11 cellular contexts compared by ENCODE assay signal in the genomic region with DNA sequence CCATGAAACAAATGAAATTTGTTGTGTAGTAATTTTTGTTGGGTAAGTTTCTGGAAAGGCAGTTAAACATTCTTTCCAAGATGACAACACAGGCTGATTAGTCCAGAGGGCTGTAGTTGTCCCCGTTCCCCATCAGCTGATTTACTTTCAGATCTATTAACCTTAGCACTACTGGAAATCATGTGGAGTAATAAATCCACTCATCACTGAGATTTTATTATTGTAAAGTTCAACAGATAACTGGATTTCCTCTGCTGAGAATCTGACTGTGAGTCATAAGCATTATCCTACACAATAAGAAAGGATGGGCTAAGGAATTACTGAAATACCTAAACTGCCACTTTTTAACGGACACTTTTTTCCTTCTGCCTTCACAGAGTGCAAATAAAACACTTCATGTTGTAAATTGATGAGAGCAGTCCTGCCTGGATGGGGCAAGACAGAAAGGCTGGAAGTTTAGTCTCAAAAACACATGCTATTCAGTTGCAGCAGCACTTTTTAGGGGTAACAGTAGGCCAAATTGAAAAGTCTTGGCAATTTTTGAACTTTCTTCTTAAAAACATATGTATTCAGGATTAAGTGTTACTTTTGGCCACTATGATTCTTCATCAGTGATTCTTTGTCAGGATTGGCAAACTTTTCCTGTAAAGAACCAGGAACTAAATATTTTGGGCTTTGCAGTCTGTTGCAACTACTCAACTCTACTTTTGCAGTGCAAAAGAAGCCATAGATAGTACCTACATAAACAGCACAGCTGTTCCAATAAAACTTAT. TPM values are rescaled to one million over a fixed set of nuclear protein-coding genes. Genes with fewer than 3 reads are reported as not detected.
DNase-seq lines count a peak whose midpoint lies in the region; ATAC-seq, FAIRE-seq and TF ChIP-seq lines count a peak whose summit lies in the region.
"Had no signal": no experiment of that assay in that cellular context is flagged by ENCODE, and none has a peak within 500 bp of the region (broad histone marks: within the 10 kb centered on the region; RNA-seq: fewer than 3 reads in every experiment).

No MANE protein-coding gene starts in this region.

- TF ChIP-seq CTCF in endothelial cell of umbilical vein (IDR thresholded peaks at IDR 0.05; ENCODE audit: extremely low read depth in 1 of 2, insufficient read depth in 1 of 2, low read depth in 1 of 2, low read length in 2 of 2) (no peak), MM.1S (IDR thresholded peaks at IDR 0.05; ENCODE audit: low read length) (no peak)

- CTCF ChIA-PET in endothelial cell of umbilical vein (lab: Charles Lee), result interaction anchor here (1.2 to 2.5 kb wide), 5 partner anchors 8 to 43 kb away, joined by 4 to 21 read pairs (median 8); no protein-coding TSS in a partner anchor

- H3K9ac ChIP-seq in endothelial cell of umbilical vein (replicated peaks; ENCODE audit: extremely low read depth, insufficient read depth, low read length) (peak overlapping the region; percentile 39), MM.1S (ENCODE audit: low read length) (no peak overlapping the region)

- H3K4me3 ChIP-seq in endothelial cell of umbilical vein (replicated peaks in 1 of 3; ENCODE audit: insufficient read depth in 1 of 3, low read depth in 1 of 3, low read length in 3 of 3) (no peak overlapping the region), muscle layer of duodenum (ENCODE audit: low read depth in 1 of 2, low read length in 2 of 2) (peak overlapping the region; percentile 38 to 43), MM.1S (ENCODE audit: low read length) (no peak overlapping the region)
- H3K4me3 ChIP-seq: BLaER1 treated with 17β-estradiol and CSF1 and Interleukin-3, amounts not matched to agents 10 nM and 100 nM had no signal

- H4K20me1 ChIP-seq in endothelial cell of umbilical vein (replicated peaks; ENCODE audit: control insufficient read depth, extremely low read depth, insufficient read depth, low read length) (no peaks in the 10 kb centered on the region), MM.1S (ENCODE audit: insufficient read depth, low read length) (no peaks in the 10 kb centered on the region)
- H4K20me1 ChIP-seq: BLaER1 treated with 17β-estradiol and CSF1 and Interleukin-3, amounts not matched to agents 10 nM and 100 nM had no signal

- H3K36me3 ChIP-seq in endothelial cell of umbilical vein (ENCODE audit: control insufficient read depth in 2 of 2, extremely low read depth in 1 of 2, insufficient read depth in 2 of 2, low read length in 2 of 2) (peaks cover 0 to 2% of the 10 kb centered on the region in 2 experiments), muscle layer of duodenum (ENCODE audit: control insufficient read depth in 1 of 2, insufficient read depth in 2 of 2, low read length in 2 of 2) (no peaks in the 10 kb centered on the region), MM.1S (replicated peaks; ENCODE audit: insufficient read depth, low read length) (no peaks in the 10 kb centered on the region)
- H3K36me3 ChIP-seq: BLaER1 treated with 17β-estradiol and CSF1 and Interleukin-3, amounts not matched to agents 10 nM and 100 nM had no signal

- peak overlapping the region; percentile 59 for H3K4me2 ChIP-seq in endothelial cell of umbilical vein (ENCODE audit: insufficient read depth, low read length)
- H3K4me2 ChIP-seq in MM.1S (ENCODE audit: low read depth, low read length), result no peak overlapping the region

- H3K79me2 ChIP-seq in endothelial cell of umbilical vein (ENCODE audit: control insufficient read depth, insufficient read depth, low read length), result peaks cover 79% of the 10 kb centered on the region
- H3K79me2 ChIP-seq in MM.1S (ENCODE audit: low read length), result no peaks in the 10 kb centered on the region

- BruUV-seq in endothelial cell of umbilical vein (replicated peaks; lab: Mats Ljungman, UMichigan), result no TSS peak

- dilution Hi-C loops in endothelial cell of umbilical vein (cut with MboI; ENCODE audit: extremely low pct_ligation_motif_present, low sequenced_read_pairs), result no loop called here

- peaks cover 20% of the 10 kb centered on the region for H3F3A ChIP-seq in MM.1S (ENCODE audit: insufficient read depth, low read length)

- TF ChIP-seq POLR2A in endothelial cell of umbilical vein (IDR thresholded peaks at IDR 0.05; ENCODE audit: low read depth, low read length), result no peak

- peak overlapping the region; percentile 66 for H3K27ac ChIP-seq in endothelial cell of umbilical vein (ENCODE audit: insufficient read depth, low read depth, low read length)
- peak overlapping the region; percentile 89 for H3K27ac ChIP-seq in muscle layer of duodenum (ENCODE audit: low read length)
- no peak overlapping the region for H3K27ac ChIP-seq in MM.1S (ENCODE audit: low read length)

- no peak overlapping the region for H2AFZ ChIP-seq in endothelial cell of umbilical vein (ENCODE audit: low read depth, low read length)
- no peak overlapping the region for H2AFZ ChIP-seq in MM.1S (ENCODE audit: low read length)

- POLR2A ChIA-PET in endothelial cell of umbilical vein (lab: Charles Lee), result interaction anchor here (2.5 kb wide), 1 partner anchor 10 kb away, joined by 11 read pairs; no protein-coding TSS in a partner anchor

- peak; percentile 58 for ATAC-seq in Right ventricle myocardium inferior
- no peak for ATAC-seq in HG02852 (IDR thresholded peaks at IDR 0.05; ENCODE audit: unreplicated experiment)

- no peak for DNase-seq in Right ventricle myocardium inferior (ENCODE audit: missing footprints)
- no peak for DNase-seq in cardiac septum (ENCODE audit: low spot score)
- peak; percentile 75 for DNase-seq in endothelial cell of umbilical vein (ENCODE audit: low read depth, low spot score)
- no peak for DNase-seq in NK-92 treated with Interleukin-12 subunit alpha and Interleukin-12 subunit beta, amount 100 ng/mL, for 24 hours (lab: John Stamatoyannopoulos, UW)
- DNase-seq in H4 (ENCODE audit: low spot score), result no peak
- no peak for DNase-seq in MM.1S
- DNase-seq: NCI-H1048, nephron progenitor cell had no signal

- H3K9me1 ChIP-seq in endothelial cell of umbilical vein (replicated peaks; ENCODE audit: control insufficient read depth, extremely low read depth, insufficient read depth, low read length), result no peaks in the 10 kb centered on the region

- H3K27me3 ChIP-seq in endothelial cell of umbilical vein (ENCODE audit: control insufficient read depth in 2 of 2, insufficient read depth in 2 of 2, low read length in 2 of 2) (no peaks in the 10 kb centered on the region), muscle layer of duodenum (ENCODE audit: low read depth, low read length) (no peaks in the 10 kb centered on the region), MM.1S (replicated peaks; ENCODE audit: insufficient read depth, low read length) (peaks cover 4% of the 10 kb centered on the region; the same call in 1 of the 2 replicates)

- intact Hi-C loops in Right ventricle myocardium inferior (cut with DNase I) (no loop called here), cardiac septum (cut with DNase I) (no loop called here), endothelial cell of umbilical vein (cut with micrococcal nuclease) (no loop called here)

- no peaks in the 10 kb centered on the region for H3K9me3 ChIP-seq in endothelial cell of umbilical vein (replicated peaks; ENCODE audit: control insufficient read depth, insufficient read depth, low read length)
- no peaks in the 10 kb centered on the region for H3K9me3 ChIP-seq in muscle layer of duodenum (ENCODE audit: control insufficient read depth in 1 of 2, low read length in 2 of 2)
- no peaks in the 10 kb centered on the region for H3K9me3 ChIP-seq in MM.1S (replicated peaks; ENCODE audit: insufficient read depth, low read length)
- H3K9me3 ChIP-seq: BLaER1 treated with 17β-estradiol and CSF1 and Interleukin-3, amounts not matched to agents 10 nM and 100 nM had no signal

- H3K4me1 ChIP-seq in endothelial cell of umbilical vein (ENCODE audit: control insufficient read depth, extremely low read depth, insufficient read depth, low read length), result peaks cover 96% of the 10 kb centered on the region
- peaks cover 55% of the 10 kb centered on the region in 2 donors for H3K4me1 ChIP-seq in muscle layer of duodenum (ENCODE audit: control insufficient read depth in 1 of 2, insufficient read depth in 2 of 2, low read length in 2 of 2)
- peaks cover 30% of the 10 kb centered on the region for H3K4me1 ChIP-seq in MM.1S (ENCODE audit: low read length)

- no peak for FAIRE-seq in endothelial cell of umbilical vein (lab: Jason Lieb, UNC)

- no peaks in the 10 kb centered on the region for H3K9me2 ChIP-seq in MM.1S (replicated peaks; ENCODE audit: insufficient read depth, low read length)

TF ChIP-seq in endothelial cell of umbilical vein, 7 proteins besides CTCF, POLR2A, EP300 and RAD21:
- TF ChIP-seq FOS (IDR thresholded peaks at IDR 0.05; ENCODE audit: borderline replicate concordance, insufficient read depth, low read length), result peak; percentile 44
- TF ChIP-seq MYC (IDR thresholded peaks at IDR 0.05; ENCODE audit: low read depth, low read length), result no peak
- TF ChIP-seq JUN (IDR thresholded peaks at IDR 0.05; ENCODE audit: borderline replicate concordance, insufficient read depth, insufficient read length, low read depth), result peak; percentile 57
- TF ChIP-seq POLR2AphosphoS5 (IDR thresholded peaks at IDR 0.05; ENCODE audit: insufficient read depth, low read depth, low read length), result peak; percentile 12

RNA-seq across cellular contexts. Expression of a gene that starts 7.1 kb away (rescaled TPM):
- total RNA-seq in Right ventricle myocardium inferior (194 TPM), cardiac septum (191 TPM), endothelial cell of umbilical vein (138 and 170 TPM in 2 replicates)
- polyA plus RNA-seq in endothelial cell of umbilical vein, result 133 and 153 TPM in 2 replicates
- 149 and 161 TPM in 2 replicates for polyA plus RNA-seq in endothelial cell of umbilical vein (2011; cell fraction: cytosol; rRNA removed)
- polyA plus RNA-seq in endothelial cell of umbilical vein (2011; cell fraction: nucleus; rRNA removed), result 72.7 and 88.0 TPM in 2 replicates
- polyA plus RNA-seq in endothelial cell of umbilical vein (2012), result 142 and 165 TPM in 2 replicates
- 165 and 168 TPM in 2 replicates for polyA minus RNA-seq in endothelial cell of umbilical vein
- polyA minus RNA-seq in endothelial cell of umbilical vein (2011; cell fraction: cytosol; rRNA and poly(A)+ RNA removed), result 75.4 TPM
- 63.6 and 70.5 TPM in 2 replicates for polyA minus RNA-seq in endothelial cell of umbilical vein (2011; cell fraction: nucleus; rRNA and poly(A)+ RNA removed)
- 38.2 and 47.0 TPM in 2 replicates for total RNA-seq in H4 (2014; rRNA removed; shearing (Covaris generic))

Comparison
In these comparisons a context has a peak if more than half of its experiments do, and no peak if none do; other contexts are left out.
1. H3K4me3 ChIP-seq: peak in muscle layer of duodenum (2 of 2); none in endothelial cell of umbilical vein (0 of 3) and MM.1S (single experiment).